ENCODE assay signal across 8 cellular contexts in genomic region chr3:88059380-88060160, GRCh38. TPM values are rescaled to one million over a fixed set of nuclear protein-coding genes. Genes with fewer than 3 reads are reported as not detected.
A peak's percentile ranks its signal among the peaks of the same experiment; 100 is the strongest.
DNase-seq lines count a peak whose midpoint lies in the region; ATAC-seq and TF ChIP-seq lines count a peak whose summit lies in the region.

No MANE protein-coding gene starts in this region.

- no peaks in the 10 kb centered on the region for H3K9me3 ChIP-seq in CD4-positive, alpha-beta T cell (ENCODE audit: control insufficient read depth, low read length)
- H3K9me3 ChIP-seq in left ventricle myocardium inferior (replicated peaks), result no peaks in the 10 kb centered on the region

- H3K9me3 Mint-ChIP-seq in CD4-positive, alpha-beta T cell, result no peaks in the 10 kb centered on the region
- no peaks in the 10 kb centered on the region for H3K9me3 Mint-ChIP-seq in activated T-helper 2 cell treated with anti-CD3 and anti-CD28 coated beads, Interferon-gamma antibody, Interleukin-2, Interleukin-4, amounts not matched to agents 10 μg/mL and 5 μg/mL and 100 μg/mL, durations not matched to agents 14 hours and 24 hours and 36 hours

- H3K27ac Mint-ChIP-seq in CD4-positive, alpha-beta T cell, result peak overlapping the region; percentile 93
- peak overlapping the region; percentile 98 for H3K27ac Mint-ChIP-seq in activated T-helper 2 cell treated with anti-CD3 and anti-CD28 coated beads, Interferon-gamma antibody, Interleukin-2, Interleukin-4, amounts not matched to agents 10 μg/mL and 5 μg/mL and 100 μg/mL, durations not matched to agents 14 hours and 24 hours and 36 hours

- TF ChIP-seq CTCF in CD4-positive, alpha-beta T cell (IDR thresholded peaks at IDR 0.05), result no peak
- TF ChIP-seq CTCF in left ventricle myocardium inferior (IDR thresholded peaks at IDR 0.05; ENCODE audit: borderline replicate concordance) (no peak), retinal pigment epithelial cell (conservative IDR thresholded peaks at IDR 0.05; ENCODE audit: low read depth, low read length) (no peak)

- H3K4me1 Mint-ChIP-seq in CD4-positive, alpha-beta T cell (ENCODE audit: low read depth), result peaks cover 74% of the 10 kb centered on the region
- peaks cover 56% of the 10 kb centered on the region for H3K4me1 Mint-ChIP-seq in activated T-helper 2 cell treated with anti-CD3 and anti-CD28 coated beads, Interferon-gamma antibody, Interleukin-2, Interleukin-4, amounts not matched to agents 10 μg/mL and 5 μg/mL and 100 μg/mL, durations not matched to agents 14 hours and 24 hours and 36 hours (ENCODE audit: low read depth)

- DNase-seq in CD4-positive, alpha-beta T cell, result peak in 3 of 10 experiments; percentile 1 to 33 (median 6)
- DNase-seq in activated T-helper 2 cell treated with anti-CD3 and anti-CD28 coated beads, Interferon-gamma antibody, Interleukin-2, Interleukin-4, amounts not matched to agents 10 μg/mL and 5 μg/mL and 100 μg/mL, durations not matched to agents 14 hours and 24 hours and 36 hours (ENCODE audit: low spot score), result no peak
- no peak for DNase-seq in left ventricle myocardium inferior
- DNase-seq in retinal pigment epithelial cell (ENCODE audit: low read depth), result no peak
- DNase-seq in GM19240 (ENCODE audit: insufficient read length, low spot score), result no peak
- DNase-seq in mesenteric fat pad (ENCODE audit: low spot score), result no peak

- no peaks in the 10 kb centered on the region for H3K27me3 Mint-ChIP-seq in CD4-positive, alpha-beta T cell
- H3K27me3 Mint-ChIP-seq in activated T-helper 2 cell treated with anti-CD3 and anti-CD28 coated beads, Interferon-gamma antibody, Interleukin-2, Interleukin-4, amounts not matched to agents 10 μg/mL and 5 μg/mL and 100 μg/mL, durations not matched to agents 14 hours and 24 hours and 36 hours (ENCODE audit: low read depth), result no peaks in the 10 kb centered on the region

- peaks cover 78% of the 10 kb centered on the region for H3K4me1 ChIP-seq in left ventricle myocardium inferior

- H3K4me3 ChIP-seq in left ventricle myocardium inferior (peak overlapping the region; percentile 93), retinal pigment epithelial cell (ENCODE audit: low read length) (peak overlapping the region; percentile 72)

- no peaks in the 10 kb centered on the region for H3K27me3 ChIP-seq in CD4-positive, alpha-beta T cell (ENCODE audit: control insufficient read depth, insufficient read depth, low read length)
- H3K27me3 ChIP-seq in left ventricle myocardium inferior (ENCODE audit: low read depth), result no peaks in the 10 kb centered on the region

- no peak for ATAC-seq in CD4-positive, alpha-beta T cell (ENCODE audit: poor library complexity)
- peak; percentile 7 for ATAC-seq in GM19328 (IDR thresholded peaks at IDR 0.05; ENCODE audit: unreplicated experiment)
- peak; percentile 7 for ATAC-seq in HG03575 (IDR thresholded peaks at IDR 0.05; ENCODE audit: extremely low read depth, insufficient number of reproducible peaks, low FRiP score, unreplicated experiment)

- intact Hi-C loops in CD4-positive, alpha-beta T cell (cut with DNase I, micrococcal nuclease), result loop anchor here (2.0 to 5.0 kb wide), 5 partner anchors 29 to 831 kb away; partner anchors contain the start of gene C3orf38 (in 1 of the 2)
- intact Hi-C loops in activated T-helper 2 cell treated with anti-CD3 and anti-CD28 coated beads, Interferon-gamma antibody, Interleukin-2, Interleukin-4, amounts not matched to agents 10 μg/mL and 5 μg/mL and 100 μg/mL, durations not matched to agents 14 hours and 24 hours and 36 hours (cut with micrococcal nuclease), result loop anchor here (1.0 to 5.0 kb wide), 6 partner anchors 29 to 90 kb away; partner anchors contain the start of gene C3orf38
- intact Hi-C loops in left ventricle myocardium inferior (cut with micrococcal nuclease), result loop anchor here (10.0 kb wide), 1 partner anchor 55 kb away; no protein-coding TSS in a partner anchor

- POLR2A ChIA-PET in CD4-positive, alpha-beta T cell (lab: Charles Lee), result interaction anchor here (0.7 to 4.7 kb wide), 15 partner anchors 9 to 832 kb away, joined by 3 to 124 read pairs (median 6); partner anchors contain the start of genes C3orf38 and CHMP2B

- peak overlapping the region; percentile 100 for H3K4me3 Mint-ChIP-seq in CD4-positive, alpha-beta T cell
- peak overlapping the region; percentile 100 for H3K4me3 Mint-ChIP-seq in activated T-helper 2 cell treated with anti-CD3 and anti-CD28 coated beads, Interferon-gamma antibody, Interleukin-2, Interleukin-4, amounts not matched to agents 10 μg/mL and 5 μg/mL and 100 μg/mL, durations not matched to agents 14 hours and 24 hours and 36 hours (ENCODE audit: low read depth)

- peak overlapping the region; percentile 66 for H3K27ac ChIP-seq in CD4-positive, alpha-beta T cell (ENCODE audit: low read depth, low read length)
- H3K27ac ChIP-seq in left ventricle myocardium inferior (replicated peaks), result peak overlapping the region; percentile 99

- H3K36me3 ChIP-seq in left ventricle myocardium inferior, result peaks cover 24% of the 10 kb centered on the region

- peaks cover 41% of the 10 kb centered on the region for H3K36me3 Mint-ChIP-seq in CD4-positive, alpha-beta T cell (ENCODE audit: low read depth)
- H3K36me3 Mint-ChIP-seq in activated T-helper 2 cell treated with anti-CD3 and anti-CD28 coated beads, Interferon-gamma antibody, Interleukin-2, Interleukin-4, amounts not matched to agents 10 μg/mL and 5 μg/mL and 100 μg/mL, durations not matched to agents 14 hours and 24 hours and 36 hours (ENCODE audit: low read depth), result peaks cover 40% of the 10 kb centered on the region

- CTCF ChIA-PET in CD4-positive, alpha-beta T cell (lab: Charles Lee), result interaction anchor here (0.7 to 0.9 kb wide), 2 partner anchors 34 to 90 kb away, joined by 3 to 4 read pairs; partner anchors contain the start of gene C3orf38

RNA-seq across cellular contexts. Expression of gene ZNF654, which starts 0.5 kb away (rescaled TPM):
- 1 to 10 TPM; 6.5 to 7.6 TPM for total RNA-seq in CD4-positive, alpha-beta T cell
- 16.7 and 20.7 TPM in 2 replicates for total RNA-seq in activated T-helper 2 cell treated with anti-CD3 and anti-CD28 coated beads, Interferon-gamma antibody, Interleukin-2, Interleukin-4, amounts not matched to agents 10 μg/mL and 5 μg/mL and 100 μg/mL, durations not matched to agents 14 hours and 24 hours and 36 hours
- total RNA-seq in left ventricle myocardium inferior (9.9 TPM), mesenteric fat pad (15.9 TPM)

RNA-seq across cellular contexts. Expression of gene CGGBP1, which starts 0.8 kb away (rescaled TPM):
- 10 to 100 TPM; 88.7 to 89.7 TPM for total RNA-seq in CD4-positive, alpha-beta T cell
- total RNA-seq in activated T-helper 2 cell treated with anti-CD3 and anti-CD28 coated beads, Interferon-gamma antibody, Interleukin-2, Interleukin-4, amounts not matched to agents 10 μg/mL and 5 μg/mL and 100 μg/mL, durations not matched to agents 14 hours and 24 hours and 36 hours, result 94.7 and 95.1 TPM in 2 replicates
- total RNA-seq in left ventricle myocardium inferior (48.5 TPM), mesenteric fat pad (63.3 TPM)
